ENCODE assay signal across 7 cellular contexts in the genomic region with DNA sequence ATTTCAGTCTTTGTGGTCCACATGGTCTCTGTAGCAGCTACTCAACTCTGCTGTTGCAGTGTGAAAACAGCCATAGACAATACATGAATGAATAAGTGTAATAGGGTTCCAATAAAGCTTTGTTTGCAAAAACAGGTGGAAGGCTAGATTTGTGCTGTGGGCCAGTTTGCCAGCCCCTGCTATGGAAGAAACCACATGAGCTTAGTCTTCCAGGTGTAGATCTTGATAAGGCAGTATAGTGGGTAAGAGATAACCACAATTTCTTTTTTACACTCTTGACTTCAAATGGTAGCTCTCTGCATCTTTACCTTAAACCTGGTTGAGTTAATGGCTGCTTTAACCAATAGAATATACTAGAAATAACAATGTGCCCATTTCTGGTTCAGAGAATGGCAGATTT.
"Had no signal": no experiment of that assay in that cellular context is flagged by ENCODE, and none has a peak within 500 bp of the region (broad histone marks: within the 10 kb centered on the region; RNA-seq: fewer than 3 reads in every experiment).

No MANE protein-coding gene starts in this region.

- H3K27ac ChIP-seq: GM23248 had no signal

- H3K4me3 ChIP-seq: GM23248, HAP-1 had no signal

- H3K9ac ChIP-seq: GM23248 had no signal

- H3K9me3 ChIP-seq: HAP-1 had no signal

- DNase-seq: GM23248, GOT3, H7, IMR-90, KBM-7 had no signal

- H2AFZ ChIP-seq: GM23248 had no signal

- H3K36me3 ChIP-seq: HAP-1 had no signal

- ATAC-seq: HCT116 had no signal
